ENCODE assay signal across 1 cellular context in the genomic region with DNA sequence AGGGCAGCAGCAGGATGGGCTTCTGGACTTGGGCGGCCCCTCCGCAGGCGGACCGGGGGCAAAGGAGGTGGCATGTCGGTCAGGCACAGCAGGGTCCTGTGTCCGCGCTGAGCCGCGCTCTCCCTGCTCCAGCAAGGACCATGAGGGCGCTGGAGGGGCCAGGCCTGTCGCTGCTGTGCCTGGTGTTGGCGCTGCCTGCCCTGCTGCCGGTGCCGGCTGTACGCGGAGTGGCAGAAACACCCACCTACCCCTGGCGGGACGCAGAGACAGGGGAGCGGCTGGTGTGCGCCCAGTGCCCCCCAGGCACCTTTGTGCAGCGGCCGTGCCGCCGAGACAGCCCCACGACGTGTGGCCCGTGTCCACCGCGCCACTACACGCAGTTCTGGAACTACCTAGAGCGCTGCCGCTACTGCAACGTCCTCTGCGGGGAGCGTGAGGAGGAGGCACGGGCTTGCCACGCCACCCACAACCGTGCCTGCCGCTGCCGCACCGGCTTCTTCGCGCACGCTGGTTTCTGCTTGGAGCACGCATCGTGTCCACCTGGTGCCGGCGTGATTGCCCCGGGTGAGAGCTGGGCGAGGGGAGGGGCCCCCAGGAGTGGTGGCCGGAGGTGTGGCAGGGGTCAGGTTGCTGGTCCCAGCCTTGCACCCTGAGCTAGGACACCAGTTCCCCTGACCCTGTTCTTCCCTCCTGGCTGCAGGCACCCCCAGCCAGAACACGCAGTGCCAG.
A peak's percentile ranks its signal among the peaks of the same experiment; 100 is the strongest.
TF ChIP-seq lines count a peak whose summit lies in the region.

A gene with protein sequence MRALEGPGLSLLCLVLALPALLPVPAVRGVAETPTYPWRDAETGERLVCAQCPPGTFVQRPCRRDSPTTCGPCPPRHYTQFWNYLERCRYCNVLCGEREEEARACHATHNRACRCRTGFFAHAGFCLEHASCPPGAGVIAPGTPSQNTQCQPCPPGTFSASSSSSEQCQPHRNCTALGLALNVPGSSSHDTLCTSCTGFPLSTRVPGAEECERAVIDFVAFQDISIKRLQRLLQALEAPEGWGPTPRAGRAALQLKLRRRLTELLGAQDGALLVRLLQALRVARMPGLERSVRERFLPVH (plus strand): TSS at position 25 of the 729 bp plus-strand sequence. CDS start 116 bp downstream, at position 141.

TF ChIP-seq in WTC11, 78 proteins besides CTCF, POLR2A, EP300 and RAD21 (continued from another document and continues in another):
- TF ChIP-seq, protein P1, sequence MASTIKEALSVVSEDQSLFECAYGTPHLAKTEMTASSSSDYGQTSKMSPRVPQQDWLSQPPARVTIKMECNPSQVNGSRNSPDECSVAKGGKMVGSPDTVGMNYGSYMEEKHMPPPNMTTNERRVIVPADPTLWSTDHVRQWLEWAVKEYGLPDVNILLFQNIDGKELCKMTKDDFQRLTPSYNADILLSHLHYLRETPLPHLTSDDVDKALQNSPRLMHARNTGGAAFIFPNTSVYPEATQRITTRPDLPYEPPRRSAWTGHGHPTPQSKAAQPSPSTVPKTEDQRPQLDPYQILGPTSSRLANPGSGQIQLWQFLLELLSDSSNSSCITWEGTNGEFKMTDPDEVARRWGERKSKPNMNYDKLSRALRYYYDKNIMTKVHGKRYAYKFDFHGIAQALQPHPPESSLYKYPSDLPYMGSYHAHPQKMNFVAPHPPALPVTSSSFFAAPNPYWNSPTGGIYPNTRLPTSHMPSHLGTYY (CRISPR knock-in tag; IDR thresholded peaks at IDR 0.05), result peak; percentile 46; the same call in 1 of the 2 replicates
- TF ChIP-seq NFATC4 (CRISPR knock-in tag; IDR thresholded peaks at IDR 0.05), result peak; percentile 65; the same call in 1 of the 2 replicates
- TF ChIP-seq, protein P2, sequence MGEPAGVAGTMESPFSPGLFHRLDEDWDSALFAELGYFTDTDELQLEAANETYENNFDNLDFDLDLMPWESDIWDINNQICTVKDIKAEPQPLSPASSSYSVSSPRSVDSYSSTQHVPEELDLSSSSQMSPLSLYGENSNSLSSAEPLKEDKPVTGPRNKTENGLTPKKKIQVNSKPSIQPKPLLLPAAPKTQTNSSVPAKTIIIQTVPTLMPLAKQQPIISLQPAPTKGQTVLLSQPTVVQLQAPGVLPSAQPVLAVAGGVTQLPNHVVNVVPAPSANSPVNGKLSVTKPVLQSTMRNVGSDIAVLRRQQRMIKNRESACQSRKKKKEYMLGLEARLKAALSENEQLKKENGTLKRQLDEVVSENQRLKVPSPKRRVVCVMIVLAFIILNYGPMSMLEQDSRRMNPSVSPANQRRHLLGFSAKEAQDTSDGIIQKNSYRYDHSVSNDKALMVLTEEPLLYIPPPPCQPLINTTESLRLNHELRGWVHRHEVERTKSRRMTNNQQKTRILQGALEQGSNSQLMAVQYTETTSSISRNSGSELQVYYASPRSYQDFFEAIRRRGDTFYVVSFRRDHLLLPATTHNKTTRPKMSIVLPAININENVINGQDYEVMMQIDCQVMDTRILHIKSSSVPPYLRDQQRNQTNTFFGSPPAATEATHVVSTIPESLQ (CRISPR knock-in tag; IDR thresholded peaks at IDR 0.05), result no peak
- TF ChIP-seq, protein P3, sequence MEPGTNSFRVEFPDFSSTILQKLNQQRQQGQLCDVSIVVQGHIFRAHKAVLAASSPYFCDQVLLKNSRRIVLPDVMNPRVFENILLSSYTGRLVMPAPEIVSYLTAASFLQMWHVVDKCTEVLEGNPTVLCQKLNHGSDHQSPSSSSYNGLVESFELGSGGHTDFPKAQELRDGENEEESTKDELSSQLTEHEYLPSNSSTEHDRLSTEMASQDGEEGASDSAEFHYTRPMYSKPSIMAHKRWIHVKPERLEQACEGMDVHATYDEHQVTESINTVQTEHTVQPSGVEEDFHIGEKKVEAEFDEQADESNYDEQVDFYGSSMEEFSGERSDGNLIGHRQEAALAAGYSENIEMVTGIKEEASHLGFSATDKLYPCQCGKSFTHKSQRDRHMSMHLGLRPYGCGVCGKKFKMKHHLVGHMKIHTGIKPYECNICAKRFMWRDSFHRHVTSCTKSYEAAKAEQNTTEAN (CRISPR knock-in tag; IDR thresholded peaks at IDR 0.05), result no peak
- no peak for TF ChIP-seq SMAD3 (CRISPR knock-in tag; IDR thresholded peaks at IDR 0.05; ENCODE audit: borderline replicate concordance)
- TF ChIP-seq ZNF263 (CRISPR knock-in tag; IDR thresholded peaks at IDR 0.05; ENCODE audit: low read depth), result no peak
- peak; percentile 24; the same call in 1 of the 2 replicates for TF ChIP-seq ZNF138 (CRISPR knock-in tag; conservative IDR thresholded peaks at IDR 0.05)
- TF ChIP-seq JAZF1 (CRISPR knock-in tag; IDR thresholded peaks at IDR 0.05), result no peak
- TF ChIP-seq, protein P4, sequence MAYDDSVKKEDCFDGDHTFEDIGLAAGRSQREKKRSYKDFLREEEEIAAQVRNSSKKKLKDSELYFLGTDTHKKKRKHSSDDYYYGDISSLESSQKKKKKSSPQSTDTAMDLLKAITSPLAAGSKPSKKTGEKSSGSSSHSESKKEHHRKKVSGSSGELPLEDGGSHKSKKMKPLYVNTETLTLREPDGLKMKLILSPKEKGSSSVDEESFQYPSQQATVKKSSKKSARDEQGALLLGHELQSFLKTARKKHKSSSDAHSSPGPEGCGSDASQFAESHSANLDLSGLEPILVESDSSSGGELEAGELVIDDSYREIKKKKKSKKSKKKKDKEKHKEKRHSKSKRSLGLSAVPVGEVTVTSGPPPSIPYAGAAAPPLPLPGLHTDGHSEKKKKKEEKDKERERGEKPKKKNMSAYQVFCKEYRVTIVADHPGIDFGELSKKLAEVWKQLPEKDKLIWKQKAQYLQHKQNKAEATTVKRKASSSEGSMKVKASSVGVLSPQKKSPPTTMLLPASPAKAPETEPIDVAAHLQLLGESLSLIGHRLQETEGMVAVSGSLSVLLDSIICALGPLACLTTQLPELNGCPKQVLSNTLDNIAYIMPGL (CRISPR knock-in tag; IDR thresholded peaks at IDR 0.05), result 0 out of 2 replicates have a peak, but pooled peaks have one; percentile 8
- no peak for TF ChIP-seq ESRRA (CRISPR knock-in tag; IDR thresholded peaks at IDR 0.05; ENCODE audit: borderline replicate concordance)
- TF ChIP-seq TCF7 (CRISPR knock-in tag; IDR thresholded peaks at IDR 0.05; ENCODE audit: low read depth), result no peak
- TF ChIP-seq ZNF121 (CRISPR knock-in tag; IDR thresholded peaks at IDR 0.05), result no peak
- no peak for TF ChIP-seq CBFB (CRISPR knock-in tag; IDR thresholded peaks at IDR 0.05; ENCODE audit: low read depth)
- TF ChIP-seq, protein P5, sequence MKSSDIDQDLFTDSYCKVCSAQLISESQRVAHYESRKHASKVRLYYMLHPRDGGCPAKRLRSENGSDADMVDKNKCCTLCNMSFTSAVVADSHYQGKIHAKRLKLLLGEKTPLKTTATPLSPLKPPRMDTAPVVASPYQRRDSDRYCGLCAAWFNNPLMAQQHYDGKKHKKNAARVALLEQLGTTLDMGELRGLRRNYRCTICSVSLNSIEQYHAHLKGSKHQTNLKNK (CRISPR knock-in tag; IDR thresholded peaks at IDR 0.05), result no peak
- no peak for TF ChIP-seq ZNF423 (CRISPR knock-in tag; IDR thresholded peaks at IDR 0.05)
- peak; percentile 71; the same call in 1 of the 2 replicates for TF ChIP-seq EMX1 (CRISPR knock-in tag; IDR thresholded peaks at IDR 0.05)
- TF ChIP-seq, protein P6, sequence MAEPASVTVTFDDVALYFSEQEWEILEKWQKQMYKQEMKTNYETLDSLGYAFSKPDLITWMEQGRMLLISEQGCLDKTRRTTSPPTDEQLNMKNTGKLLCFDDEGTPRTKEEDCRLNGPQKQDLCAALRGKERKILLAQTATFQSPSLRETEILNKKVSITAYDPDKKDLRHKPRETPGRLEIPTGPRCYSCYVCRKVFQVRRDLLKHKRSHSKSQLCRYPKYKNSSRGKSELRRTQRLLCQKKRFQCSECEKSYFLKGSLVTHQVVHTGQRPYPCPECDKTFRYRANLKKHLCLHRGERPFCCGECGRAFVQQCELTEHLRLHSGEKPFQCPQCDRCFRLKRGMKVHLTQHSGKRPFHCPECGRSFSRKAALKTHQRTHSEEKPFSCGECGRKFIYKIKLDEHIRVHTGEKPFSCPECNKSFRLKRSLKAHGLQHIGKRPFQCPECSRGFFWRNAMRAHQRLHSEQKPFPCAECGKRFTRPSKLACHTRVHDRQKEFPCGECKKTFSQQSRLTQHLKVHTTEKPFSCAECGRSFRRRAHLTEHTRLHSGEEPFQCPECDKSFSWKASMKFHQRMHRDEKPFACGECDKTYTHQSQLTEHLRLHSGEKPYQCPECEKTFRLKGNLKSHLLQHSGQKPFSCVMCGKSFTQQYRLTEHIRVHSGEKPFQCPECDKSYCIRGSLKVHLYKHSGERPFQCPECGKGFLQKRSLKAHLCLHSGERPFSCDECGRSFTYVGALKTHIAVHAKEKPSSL (CRISPR knock-in tag; conservative IDR thresholded peaks at IDR 0.05), result no peak
- TF ChIP-seq GABPB1 (CRISPR knock-in tag; IDR thresholded peaks at IDR 0.05), result no peak
- TF ChIP-seq NFE2L1 (CRISPR knock-in tag; IDR thresholded peaks at IDR 0.05), result no peak
- peak; percentile 13; the same call in 1 of the 2 replicates for TF ChIP-seq CREB1 (CRISPR knock-in tag; IDR thresholded peaks at IDR 0.05)
- TF ChIP-seq, protein P7, sequence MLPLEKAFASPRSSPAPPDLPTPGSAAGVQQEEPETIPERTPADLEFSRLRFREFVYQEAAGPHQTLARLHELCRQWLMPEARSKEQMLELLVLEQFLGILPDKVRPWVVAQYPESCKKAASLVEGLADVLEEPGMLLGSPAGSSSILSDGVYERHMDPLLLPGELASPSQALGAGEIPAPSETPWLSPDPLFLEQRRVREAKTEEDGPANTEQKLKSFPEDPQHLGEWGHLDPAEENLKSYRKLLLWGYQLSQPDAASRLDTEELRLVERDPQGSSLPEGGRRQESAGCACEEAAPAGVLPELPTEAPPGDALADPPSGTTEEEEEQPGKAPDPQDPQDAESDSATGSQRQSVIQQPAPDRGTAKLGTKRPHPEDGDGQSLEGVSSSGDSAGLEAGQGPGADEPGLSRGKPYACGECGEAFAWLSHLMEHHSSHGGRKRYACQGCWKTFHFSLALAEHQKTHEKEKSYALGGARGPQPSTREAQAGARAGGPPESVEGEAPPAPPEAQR (CRISPR knock-in tag; IDR thresholded peaks at IDR 0.05), result no peak
- TF ChIP-seq, protein P8, sequence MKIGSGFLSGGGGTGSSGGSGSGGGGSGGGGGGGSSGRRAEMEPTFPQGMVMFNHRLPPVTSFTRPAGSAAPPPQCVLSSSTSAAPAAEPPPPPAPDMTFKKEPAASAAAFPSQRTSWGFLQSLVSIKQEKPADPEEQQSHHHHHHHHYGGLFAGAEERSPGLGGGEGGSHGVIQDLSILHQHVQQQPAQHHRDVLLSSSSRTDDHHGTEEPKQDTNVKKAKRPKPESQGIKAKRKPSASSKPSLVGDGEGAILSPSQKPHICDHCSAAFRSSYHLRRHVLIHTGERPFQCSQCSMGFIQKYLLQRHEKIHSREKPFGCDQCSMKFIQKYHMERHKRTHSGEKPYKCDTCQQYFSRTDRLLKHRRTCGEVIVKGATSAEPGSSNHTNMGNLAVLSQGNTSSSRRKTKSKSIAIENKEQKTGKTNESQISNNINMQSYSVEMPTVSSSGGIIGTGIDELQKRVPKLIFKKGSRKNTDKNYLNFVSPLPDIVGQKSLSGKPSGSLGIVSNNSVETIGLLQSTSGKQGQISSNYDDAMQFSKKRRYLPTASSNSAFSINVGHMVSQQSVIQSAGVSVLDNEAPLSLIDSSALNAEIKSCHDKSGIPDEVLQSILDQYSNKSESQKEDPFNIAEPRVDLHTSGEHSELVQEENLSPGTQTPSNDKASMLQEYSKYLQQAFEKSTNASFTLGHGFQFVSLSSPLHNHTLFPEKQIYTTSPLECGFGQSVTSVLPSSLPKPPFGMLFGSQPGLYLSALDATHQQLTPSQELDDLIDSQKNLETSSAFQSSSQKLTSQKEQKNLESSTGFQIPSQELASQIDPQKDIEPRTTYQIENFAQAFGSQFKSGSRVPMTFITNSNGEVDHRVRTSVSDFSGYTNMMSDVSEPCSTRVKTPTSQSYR (CRISPR knock-in tag; IDR thresholded peaks at IDR 0.05), result no peak
- TF ChIP-seq, protein P9, sequence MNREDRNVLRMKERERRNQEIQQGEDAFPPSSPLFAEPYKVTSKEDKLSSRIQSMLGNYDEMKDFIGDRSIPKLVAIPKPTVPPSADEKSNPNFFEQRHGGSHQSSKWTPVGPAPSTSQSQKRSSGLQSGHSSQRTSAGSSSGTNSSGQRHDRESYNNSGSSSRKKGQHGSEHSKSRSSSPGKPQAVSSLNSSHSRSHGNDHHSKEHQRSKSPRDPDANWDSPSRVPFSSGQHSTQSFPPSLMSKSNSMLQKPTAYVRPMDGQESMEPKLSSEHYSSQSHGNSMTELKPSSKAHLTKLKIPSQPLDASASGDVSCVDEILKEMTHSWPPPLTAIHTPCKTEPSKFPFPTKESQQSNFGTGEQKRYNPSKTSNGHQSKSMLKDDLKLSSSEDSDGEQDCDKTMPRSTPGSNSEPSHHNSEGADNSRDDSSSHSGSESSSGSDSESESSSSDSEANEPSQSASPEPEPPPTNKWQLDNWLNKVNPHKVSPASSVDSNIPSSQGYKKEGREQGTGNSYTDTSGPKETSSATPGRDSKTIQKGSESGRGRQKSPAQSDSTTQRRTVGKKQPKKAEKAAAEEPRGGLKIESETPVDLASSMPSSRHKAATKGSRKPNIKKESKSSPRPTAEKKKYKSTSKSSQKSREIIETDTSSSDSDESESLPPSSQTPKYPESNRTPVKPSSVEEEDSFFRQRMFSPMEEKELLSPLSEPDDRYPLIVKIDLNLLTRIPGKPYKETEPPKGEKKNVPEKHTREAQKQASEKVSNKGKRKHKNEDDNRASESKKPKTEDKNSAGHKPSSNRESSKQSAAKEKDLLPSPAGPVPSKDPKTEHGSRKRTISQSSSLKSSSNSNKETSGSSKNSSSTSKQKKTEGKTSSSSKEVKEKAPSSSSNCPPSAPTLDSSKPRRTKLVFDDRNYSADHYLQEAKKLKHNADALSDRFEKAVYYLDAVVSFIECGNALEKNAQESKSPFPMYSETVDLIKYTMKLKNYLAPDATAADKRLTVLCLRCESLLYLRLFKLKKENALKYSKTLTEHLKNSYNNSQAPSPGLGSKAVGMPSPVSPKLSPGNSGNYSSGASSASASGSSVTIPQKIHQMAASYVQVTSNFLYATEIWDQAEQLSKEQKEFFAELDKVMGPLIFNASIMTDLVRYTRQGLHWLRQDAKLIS (CRISPR knock-in tag; IDR thresholded peaks at IDR 0.05; ENCODE audit: borderline replicate concordance), result no peak
- no peak for TF ChIP-seq TEAD4 (CRISPR knock-in tag; IDR thresholded peaks at IDR 0.05)
- TF ChIP-seq, protein P10, sequence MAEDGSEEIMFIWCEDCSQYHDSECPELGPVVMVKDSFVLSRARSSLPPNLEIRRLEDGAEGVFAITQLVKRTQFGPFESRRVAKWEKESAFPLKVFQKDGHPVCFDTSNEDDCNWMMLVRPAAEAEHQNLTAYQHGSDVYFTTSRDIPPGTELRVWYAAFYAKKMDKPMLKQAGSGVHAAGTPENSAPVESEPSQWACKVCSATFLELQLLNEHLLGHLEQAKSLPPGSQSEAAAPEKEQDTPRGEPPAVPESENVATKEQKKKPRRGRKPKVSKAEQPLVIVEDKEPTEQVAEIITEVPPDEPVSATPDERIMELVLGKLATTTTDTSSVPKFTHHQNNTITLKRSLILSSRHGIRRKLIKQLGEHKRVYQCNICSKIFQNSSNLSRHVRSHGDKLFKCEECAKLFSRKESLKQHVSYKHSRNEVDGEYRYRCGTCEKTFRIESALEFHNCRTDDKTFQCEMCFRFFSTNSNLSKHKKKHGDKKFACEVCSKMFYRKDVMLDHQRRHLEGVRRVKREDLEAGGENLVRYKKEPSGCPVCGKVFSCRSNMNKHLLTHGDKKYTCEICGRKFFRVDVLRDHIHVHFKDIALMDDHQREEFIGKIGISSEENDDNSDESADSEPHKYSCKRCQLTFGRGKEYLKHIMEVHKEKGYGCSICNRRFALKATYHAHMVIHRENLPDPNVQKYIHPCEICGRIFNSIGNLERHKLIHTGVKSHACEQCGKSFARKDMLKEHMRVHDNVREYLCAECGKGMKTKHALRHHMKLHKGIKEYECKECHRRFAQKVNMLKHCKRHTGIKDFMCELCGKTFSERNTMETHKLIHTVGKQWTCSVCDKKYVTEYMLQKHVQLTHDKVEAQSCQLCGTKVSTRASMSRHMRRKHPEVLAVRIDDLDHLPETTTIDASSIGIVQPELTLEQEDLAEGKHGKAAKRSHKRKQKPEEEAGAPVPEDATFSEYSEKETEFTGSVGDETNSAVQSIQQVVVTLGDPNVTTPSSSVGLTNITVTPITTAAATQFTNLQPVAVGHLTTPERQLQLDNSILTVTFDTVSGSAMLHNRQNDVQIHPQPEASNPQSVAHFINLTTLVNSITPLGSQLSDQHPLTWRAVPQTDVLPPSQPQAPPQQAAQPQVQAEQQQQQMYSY (CRISPR knock-in tag; IDR thresholded peaks at IDR 0.05), result no peak
- no peak for TF ChIP-seq MXD4 (CRISPR knock-in tag; IDR thresholded peaks at IDR 0.05; ENCODE audit: borderline replicate concordance)
- peak; percentile 62; the same call in 1 of the 2 replicates for TF ChIP-seq JUN (CRISPR knock-in tag; IDR thresholded peaks at IDR 0.05)
